ENCODE assay signal across 24 cellular contexts in the genomic region with DNA sequence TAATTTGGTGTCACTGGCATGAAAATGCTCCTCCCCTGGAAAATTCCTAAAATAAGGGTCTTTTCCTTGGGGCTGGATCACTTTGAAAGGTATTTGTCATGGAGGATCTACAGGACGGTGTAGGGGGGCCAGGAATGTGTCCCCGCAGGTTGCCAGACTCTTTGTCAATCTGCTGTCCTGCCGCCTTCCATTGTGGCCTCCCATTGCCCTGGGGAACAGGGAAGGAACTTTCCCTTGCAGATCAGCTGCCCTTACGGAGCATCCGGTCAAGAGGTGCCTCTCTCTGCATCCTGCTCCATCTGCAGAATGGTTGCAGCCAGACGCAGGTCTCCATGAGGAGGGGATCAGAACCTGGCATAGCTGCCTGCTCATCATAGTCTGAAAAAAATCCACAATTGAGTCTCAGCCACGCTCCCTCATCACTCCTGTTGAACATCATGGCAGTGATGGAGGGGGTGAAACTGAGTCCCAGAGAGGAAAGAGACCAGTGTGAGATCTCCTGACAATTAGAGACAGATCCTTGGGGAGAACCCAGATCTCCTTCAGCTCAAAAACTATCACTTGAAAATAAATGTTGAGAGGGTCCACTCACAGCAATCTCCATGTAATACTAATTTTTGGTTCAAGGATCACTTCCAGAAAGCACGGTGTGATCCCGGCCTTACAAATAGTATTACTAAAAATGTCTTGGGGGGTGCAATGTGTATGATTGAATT.
"Had no signal": no experiment of that assay in that cellular context is flagged by ENCODE, and none has a peak within 500 bp of the region (broad histone marks: within the 10 kb centered on the region; RNA-seq: fewer than 3 reads in every experiment).

No MANE protein-coding gene starts in this region.

- H3K27me3 ChIP-seq: ascending aorta, brain microvascular endothelial cell, gastroesophageal sphincter, hepatocyte, stomach, thyroid gland, upper lobe of left lung, vagina had no signal

- DNase-seq: activated CD4-positive, alpha-beta T cell treated with anti-CD3 and anti-CD28 coated beads for 4 hours; activated CD4-positive, alpha-beta T cell treated with anti-CD3 and anti-CD28 coated beads, Interleukin-2, amount 50 U/mL, for 4 hours; activated CD4-positive, CD25-positive, alpha-beta regulatory T cell; activated effector memory CD4-positive, alpha-beta T cell treated with Interleukin-2 at 50 U/mL for 16 hours; activated naive CD4-positive, alpha-beta T cell treated with Interleukin-2 at 50 U/mL for 16 hours; activated naive CD8-positive, alpha-beta T cell treated with anti-CD3 and anti-CD28 coated beads, Interleukin-2, amount 10 ng/mL, durations not matched to agents 7 days and 5 days; activated T-cell treated with anti-CD3 and anti-CD28 coated beads for 4 hours; brain microvascular endothelial cell; dorsolateral prefrontal cortex; effector memory CD4-positive, alpha-beta T cell; naive thymus-derived CD8-positive, alpha-beta T cell; right cardiac atrium; stimulated activated CD4-positive, alpha-beta T cell treated with anti-CD3 and anti-CD28 coated beads, Interleukin-15, amount 100 ng/mL, for 24 hours; stimulated activated CD4-positive, alpha-beta T cell treated with anti-CD3 and anti-CD28 coated beads, Interleukin-2, amount 100 ng/mL, for 24 hours; stimulated activated naive B cell treated with anti-CD40 and anti-IgM and Interleukin-4, amounts not matched to agents 10 μg/mL and 1 μg/mL and 100 μg/mL, for 72 hours; stomach; thyroid gland had no signal

- H3K4me1 Mint-ChIP-seq: activated naive CD8-positive, alpha-beta T cell treated with anti-CD3 and anti-CD28 coated beads, Interleukin-2, amount 10 ng/mL, durations not matched to agents 7 days and 5 days; naive thymus-derived CD8-positive, alpha-beta T cell; stimulated activated naive B cell treated with anti-CD40 and anti-IgM and Interleukin-4, amounts not matched to agents 10 μg/mL and 1 μg/mL and 100 μg/mL, for 72 hours had no signal

- H3K36me3 ChIP-seq: ascending aorta, brain microvascular endothelial cell, gastroesophageal sphincter, stomach, thyroid gland, upper lobe of left lung, vagina had no signal

- H3K27ac Mint-ChIP-seq: activated naive CD8-positive, alpha-beta T cell treated with anti-CD3 and anti-CD28 coated beads, Interleukin-2, amount 10 ng/mL, durations not matched to agents 7 days and 5 days; naive thymus-derived CD8-positive, alpha-beta T cell; stimulated activated naive B cell treated with anti-CD40 and anti-IgM and Interleukin-4, amounts not matched to agents 10 μg/mL and 1 μg/mL and 100 μg/mL, for 72 hours had no signal

- H3K36me3 Mint-ChIP-seq: activated naive CD8-positive, alpha-beta T cell treated with anti-CD3 and anti-CD28 coated beads, Interleukin-2, amount 10 ng/mL, durations not matched to agents 7 days and 5 days; naive thymus-derived CD8-positive, alpha-beta T cell; stimulated activated naive B cell treated with anti-CD40 and anti-IgM and Interleukin-4, amounts not matched to agents 10 μg/mL and 1 μg/mL and 100 μg/mL, for 72 hours had no signal

- ATAC-seq: gastroesophageal sphincter; naive thymus-derived CD8-positive, alpha-beta T cell; right cardiac atrium; stimulated activated naive B cell treated with anti-CD40 and anti-IgM and Interleukin-4, amounts not matched to agents 10 μg/mL and 1 μg/mL and 100 μg/mL, for 72 hours had no signal

- H3K27me3 Mint-ChIP-seq: stimulated activated naive B cell treated with anti-CD40 and anti-IgM and Interleukin-4, amounts not matched to agents 10 μg/mL and 1 μg/mL and 100 μg/mL, for 72 hours had no signal

- H3K9me3 Mint-ChIP-seq: activated naive CD8-positive, alpha-beta T cell treated with anti-CD3 and anti-CD28 coated beads, Interleukin-2, amount 10 ng/mL, durations not matched to agents 7 days and 5 days; naive thymus-derived CD8-positive, alpha-beta T cell; neural crest cell; stimulated activated naive B cell treated with anti-CD40 and anti-IgM and Interleukin-4, amounts not matched to agents 10 μg/mL and 1 μg/mL and 100 μg/mL, for 72 hours had no signal

- H3K4me3 ChIP-seq: ascending aorta, coronary artery, dorsolateral prefrontal cortex, gastroesophageal sphincter, hepatocyte, stomach, thyroid gland, upper lobe of left lung, vagina had no signal

- H3K4me3 Mint-ChIP-seq: activated naive CD8-positive, alpha-beta T cell treated with anti-CD3 and anti-CD28 coated beads, Interleukin-2, amount 10 ng/mL, durations not matched to agents 7 days and 5 days; naive thymus-derived CD8-positive, alpha-beta T cell; stimulated activated naive B cell treated with anti-CD40 and anti-IgM and Interleukin-4, amounts not matched to agents 10 μg/mL and 1 μg/mL and 100 μg/mL, for 72 hours had no signal
